8 cellular contexts compared by ENCODE assay signal in the genomic region with DNA sequence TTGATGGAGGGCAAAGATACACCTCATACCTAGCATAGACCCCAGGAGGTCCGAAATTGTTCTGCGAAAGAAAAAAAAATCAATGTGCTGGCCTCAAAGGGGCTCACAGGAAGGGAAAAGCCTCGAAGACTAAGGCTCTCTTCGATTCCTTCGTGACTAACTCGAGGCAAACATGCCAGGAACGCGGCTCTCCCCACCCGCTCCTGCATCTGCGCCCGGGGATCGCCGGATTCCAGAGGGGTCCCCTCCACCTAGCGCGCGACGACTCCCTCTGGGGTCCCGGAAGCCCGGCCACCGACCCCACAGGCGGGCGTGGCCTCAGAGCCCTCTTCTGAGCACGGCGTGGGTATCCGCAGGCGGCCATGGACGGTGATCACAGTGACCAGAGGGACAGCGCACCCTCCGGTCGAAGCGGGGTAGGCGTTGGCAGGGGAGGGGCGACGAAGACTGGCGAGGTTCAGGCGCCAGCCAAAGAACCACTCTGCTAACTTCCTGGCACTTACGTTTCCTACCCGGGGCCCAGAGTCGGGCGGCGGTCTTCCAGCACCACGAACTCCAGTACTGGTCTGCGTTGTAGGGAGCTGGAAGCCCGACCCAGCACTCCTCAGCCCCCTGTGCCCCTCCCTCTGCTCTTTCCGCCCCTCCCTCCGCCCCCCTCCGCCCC. TPM values are rescaled to one million over a fixed set of nuclear protein-coding genes. Genes with fewer than 3 reads are reported as not detected.
A peak's percentile ranks its signal among the peaks of the same experiment; 100 is the strongest.
DNase-seq lines count a peak whose midpoint lies in the region; ATAC-seq and TF ChIP-seq lines count a peak whose summit lies in the region.

No MANE protein-coding gene starts in this region.

- H3K27me3 ChIP-seq in body of pancreas (no peaks in the 10 kb centered on the region), iPS-18a (ENCODE audit: control insufficient read depth, insufficient read depth, low read length) (no peaks in the 10 kb centered on the region), sigmoid colon (no peaks in the 10 kb centered on the region)

- H3K4me3 ChIP-seq in body of pancreas (peak overlapping the region; percentile 42 to 65), iPS-18a (ENCODE audit: low read length) (peak overlapping the region; percentile 96), sigmoid colon (peak overlapping the region; percentile 80 to 100 (median 90))

- TF ChIP-seq POLR2A in body of pancreas (IDR thresholded peaks at IDR 0.05) = peak; percentile 34 to 89 (median 86)
- TF ChIP-seq POLR2A in sigmoid colon (IDR thresholded peaks at IDR 0.05) = peak; percentile 75 to 83

- intact Hi-C loops in body of pancreas (cut with DNase I) = no loop called here
- intact Hi-C loops in sigmoid colon (cut with DNase I) = loop anchor here (2.0 to 10.0 kb wide), 3 partner anchors 110 to 838 kb away; partner anchors contain the start of genes CTDSPL2 and GATM

- in situ Hi-C loops in G401 (cut with HindIII; ENCODE audit: low sequenced_read_pairs) = no loop called here

- peak overlapping the region; percentile 88 for H3K9ac ChIP-seq in iPS-18a (ENCODE audit: low read length)

- peaks cover 0 to 1% of the 10 kb centered on the region in 2 donors for H3K36me3 ChIP-seq in body of pancreas (replicated peaks in 1 of 2; ENCODE audit: insufficient read depth in 1 of 2, low read depth in 2 of 2)
- H3K36me3 ChIP-seq in iPS-18a (ENCODE audit: control insufficient read depth, low read depth, low read length) = peaks cover 12% of the 10 kb centered on the region
- H3K36me3 ChIP-seq in sigmoid colon = peaks cover 0 to 21% (median 1%) of the 10 kb centered on the region in 4 donors

- TF ChIP-seq CTCF in body of pancreas (IDR thresholded peaks at IDR 0.05) = peak; percentile 19 to 72 (median 60)
- TF ChIP-seq CTCF in sigmoid colon (IDR thresholded peaks at IDR 0.05) = peak in 3 of 4 experiments; percentile 25 to 43 (median 37)

- H3K9me3 ChIP-seq in body of pancreas = no peaks in the 10 kb centered on the region
- no peaks in the 10 kb centered on the region for H3K9me3 ChIP-seq in iPS-18a (ENCODE audit: control insufficient read depth, low read depth, low read length)
- no peaks in the 10 kb centered on the region for H3K9me3 ChIP-seq in sigmoid colon

- DNase-seq in G401 (ENCODE audit: low spot score) (peak; percentile 86), NOMO-1 treated with dmso at 0.1 percent for 144 hours (lab: John Stamatoyannopoulos, UW; ENCODE audit: unreplicated experiment) (peak; percentile 95), body of pancreas (peak; percentile 87 to 90 (median 88)), sigmoid colon (no peak)
- DNase-seq in stimulated activated CD4-positive, alpha-beta T cell treated with anti-CD3 and anti-CD28 coated beads, Interleukin-4, amount 100 ng/mL, for 24 hours = no peak

- TF ChIP-seq EP300 in sigmoid colon (IDR thresholded peaks at IDR 0.05) = no peak

- ATAC-seq in GM19452 (IDR thresholded peaks at IDR 0.05; ENCODE audit: unreplicated experiment) = peak; percentile 67
- ATAC-seq in HG03457 (IDR thresholded peaks at IDR 0.05; ENCODE audit: unreplicated experiment) = peak; percentile 39
- ATAC-seq in body of pancreas = peak; percentile 81

- H3K4me1 ChIP-seq in body of pancreas = peaks cover 46% of the 10 kb centered on the region
- H3K4me1 ChIP-seq in iPS-18a (ENCODE audit: control insufficient read depth, low read depth, low read length) = no peaks in the 10 kb centered on the region
- H3K4me1 ChIP-seq in sigmoid colon = peaks cover 0 to 46% (median 40%) of the 10 kb centered on the region in 4 donors

- peak overlapping the region; percentile 96 to 100 (median 97) for H3K27ac ChIP-seq in body of pancreas
- peak overlapping the region; percentile 88 for H3K27ac ChIP-seq in iPS-18a (ENCODE audit: low read length)
- H3K27ac ChIP-seq in sigmoid colon = peak overlapping the region; percentile 95 to 99 (median 98)

- WGBS in body of pancreas, 2 donors = 0 to 1% methylated on average over 14 to 44 of the region's 47 CpGs
- 0% methylated on average over 45 to 46 of the region's 47 CpGs for WGBS in sigmoid colon, 2 donors

RNA-seq across cellular contexts. Expression of gene EIF3J, which starts 0.5 kb away (rescaled TPM):
- total RNA-seq in G401 (2014; rRNA removed; shearing (Covaris generic)) = 77.0 and 101 TPM in 2 replicates
- total RNA-seq in body of pancreas (10 to 100 TPM; 38.7 to 66.3 TPM), sigmoid colon (10 to 100 TPM; 50.4 to 92.0 (median 56.7) TPM)
- 10 to 100 TPM; 39.6 to 50.1 (median 44.2) TPM for polyA plus RNA-seq in sigmoid colon

Comparison
In these comparisons a context has a peak if more than half of its experiments do, and no peak if none do; other contexts are left out.
1. DNase-seq: peak in G401 (single experiment), NOMO-1 treated with dmso at 0.1 percent for 144 hours (single experiment) and body of pancreas (4 of 4); none in sigmoid colon (single experiment) and stimulated activated CD4-positive, alpha-beta T cell treated with anti-CD3 and anti-CD28 coated beads, Interleukin-4, amount 100 ng/mL, for 24 hours (single experiment).
2. Peak in every context shown above with its lines, with median percentiles within 50 percentile points of each other: ATAC-seq, H3K27ac ChIP-seq and H3K4me3 ChIP-seq.